ENCODE assay signal across 9 cellular contexts in genomic region chr13:99288069-99288468, GRCh38. TPM values are rescaled to one million over a fixed set of nuclear protein-coding genes. Genes with fewer than 3 reads are reported as not detected.
DNase-seq lines count a peak whose midpoint lies in the region; ATAC-seq, FAIRE-seq and TF ChIP-seq lines count a peak whose summit lies in the region.
"Had no signal": no experiment of that assay in that cellular context is flagged by ENCODE, and none has a peak within 500 bp of the region (broad histone marks: within the 10 kb centered on the region; RNA-seq: fewer than 3 reads in every experiment).

No MANE protein-coding gene starts in this region.

- H3K36me3 ChIP-seq in right atrium auricular region (no peaks in the 10 kb centered on the region), gastrocnemius medialis (no peaks in the 10 kb centered on the region)
- H3K36me3 ChIP-seq: pancreas had no signal

- H3K4me3 ChIP-seq in right atrium auricular region (no peak overlapping the region), gastrocnemius medialis (no peak overlapping the region)
- H3K4me3 ChIP-seq: pancreas had no signal

- H3K4me1 ChIP-seq in right atrium auricular region (peaks cover 0 to 42% of the 10 kb centered on the region in 2 donors), gastrocnemius medialis (peaks cover 32 to 37% of the 10 kb centered on the region in 2 donors)

- intact Hi-C loops in posterior cingulate gyrus (cut with DNase I) = no loop called here
- intact Hi-C loops in gastrocnemius medialis (cut with DNase I; ENCODE audit: low total_unique reads) = loop anchor here (10.0 kb wide), 1 partner anchor 207 kb away; no protein-coding TSS in a partner anchor

- H3K9me3 ChIP-seq in right atrium auricular region (no peaks in the 10 kb centered on the region), gastrocnemius medialis (no peaks in the 10 kb centered on the region)
- H3K9me3 ChIP-seq: pancreas had no signal

- TF ChIP-seq CTCF in right atrium auricular region (IDR thresholded peaks at IDR 0.05) = no peak
- no peak for TF ChIP-seq CTCF in gastrocnemius medialis (IDR thresholded peaks at IDR 0.05 in 4 of 5, conservative IDR thresholded peaks at IDR 0.05 in 1 of 5)

- FAIRE-seq in frontal cortex (lab: Jason Lieb, UNC) = no peak
- FAIRE-seq: pancreas had no signal

- no peak for TF ChIP-seq POLR2A in gastrocnemius medialis (IDR thresholded peaks at IDR 0.05)

- peak; percentile 71 for ATAC-seq in GM18499 (IDR thresholded peaks at IDR 0.05; ENCODE audit: insufficient read depth, unreplicated experiment)
- peak; percentile 84 for ATAC-seq in GM21390 (IDR thresholded peaks at IDR 0.05; ENCODE audit: unreplicated experiment)
- ATAC-seq in HG03565 (IDR thresholded peaks at IDR 0.05; ENCODE audit: unreplicated experiment) = peak; percentile 70
- no peak for ATAC-seq in gastrocnemius medialis

- H3K27me3 ChIP-seq in right atrium auricular region (no peaks in the 10 kb centered on the region), gastrocnemius medialis (no peaks in the 10 kb centered on the region)
- H3K27me3 ChIP-seq: pancreas had no signal

- in situ Hi-C loops in gastrocnemius medialis (cut with MboI; ENCODE audit: low sequenced_read_pairs in 4 of 4) = no loop called here

- H3K27ac ChIP-seq in right atrium auricular region = peak overlapping the region; percentile 13 to 26
- peak overlapping the region in 2 of 4 donors; percentile 20 to 47 for H3K27ac ChIP-seq in gastrocnemius medialis
- H3K27ac ChIP-seq: pancreas had no signal

- DNase-seq in right atrium auricular region (ENCODE audit: low spot score) = no peak
- DNase-seq in posterior cingulate gyrus = no peak
- DNase-seq in gastrocnemius medialis = no peak
- DNase-seq in frontal cortex (ENCODE audit: low spot score in 2 of 2) = no peak
- DNase-seq in NCI-H1436 (lab: John Stamatoyannopoulos, UW) = no peak
- DNase-seq: pancreas had no signal

RNA-seq across cellular contexts. Expression of gene GPR183, which starts 19.1 kb away (rescaled TPM):
- 10 to 100 TPM in 1 of 2 donors, 1 to 10 TPM in 1; 7.6 to 13.3 TPM for total RNA-seq in right atrium auricular region
- total RNA-seq in gastrocnemius medialis = 1 to 10 TPM in 3 of 4 donors, under 1 TPM in 1; 0.49 to 3.4 (median 2.5) TPM
- 0.82 TPM for total RNA-seq in frontal cortex

RNA-seq across cellular contexts. Expression of gene GPR18, which starts 29.9 kb away (rescaled TPM):
- total RNA-seq in right atrium auricular region (under 1 TPM in 1 of 2 donors, not detected in 1; 0.28 TPM), gastrocnemius medialis (not detected), frontal cortex (not detected)

Comparison
In these comparisons a context has a peak if more than half of its experiments do, and no peak if none do; other contexts are left out.
1. ATAC-seq: peak in GM18499 (single experiment), GM21390 (single experiment) and HG03565 (single experiment); none in gastrocnemius medialis (0 of 2).